ENCODE assay signal across 22 cellular contexts in the genomic region with DNA sequence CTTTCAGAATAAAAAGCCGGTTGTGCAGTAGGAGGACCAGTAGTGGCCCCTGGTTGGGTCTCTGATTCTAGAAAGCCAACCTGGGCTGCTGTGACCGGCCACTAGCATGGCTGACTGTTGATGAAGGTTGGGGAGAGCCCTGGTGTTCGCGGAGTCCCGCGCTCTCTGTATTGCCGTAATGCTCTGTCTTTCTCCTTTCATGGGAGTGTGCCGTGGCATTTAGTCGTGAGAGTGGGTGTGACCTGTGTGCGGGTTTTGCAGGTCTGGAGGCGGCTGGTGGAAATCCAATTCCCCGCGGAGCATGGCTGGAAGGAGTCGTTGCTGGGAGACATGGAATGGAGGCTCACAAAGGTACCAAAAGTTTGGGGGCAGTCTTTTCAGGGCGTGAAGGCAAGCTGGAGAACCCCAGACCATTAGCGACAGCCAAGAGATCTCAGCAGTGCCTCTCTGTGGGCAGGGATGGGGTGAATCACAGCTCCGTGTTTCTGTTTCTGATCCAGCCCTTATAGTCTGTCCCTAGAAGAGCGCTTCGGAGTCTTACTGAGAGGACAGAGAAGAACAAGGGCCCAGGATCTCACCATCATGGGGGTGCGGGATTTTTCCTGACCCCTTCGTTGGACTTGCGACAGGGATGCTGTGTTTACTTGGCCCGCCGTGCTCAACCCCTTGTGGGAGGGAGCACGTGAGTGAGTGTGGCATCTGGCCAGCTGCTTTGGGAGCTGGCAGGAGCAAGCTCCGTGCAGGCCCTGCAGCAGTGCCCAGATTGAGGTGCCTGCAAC. TPM values are rescaled to one million over a fixed set of nuclear protein-coding genes. Genes with fewer than 3 reads are reported as not detected.
DNase-seq lines count a peak whose midpoint lies in the region; ATAC-seq, FAIRE-seq and TF ChIP-seq lines count a peak whose summit lies in the region.
"Had no signal": no experiment of that assay in that cellular context is flagged by ENCODE, and none has a peak within 500 bp of the region (broad histone marks: within the 10 kb centered on the region; RNA-seq: fewer than 3 reads in every experiment).

No MANE protein-coding gene starts in this region.

- TF ChIP-seq EP300 in A549 (IDR thresholded peaks at IDR 0.05), result no peak

- H3K27me3 Mint-ChIP-seq in endothelial cell (ENCODE audit: unreplicated experiment), result peaks cover 5% of the 10 kb centered on the region
- H3K27me3 Mint-ChIP-seq: activated B cell treated with CpG ODN at 0.5 μM for 24 hours had no signal

- CTCF ChIA-PET in A549 (lab: Yijun Ruan, JAX) (interaction anchor here (0.7 to 3.0 kb wide), 6 partner anchors 9 to 234 kb away, joined by 3 to 12 read pairs (median 3); a partner anchor contains a TSS), HEK293 (lab: Yijun Ruan, JAX) (interaction anchor here (0.5 to 0.6 kb wide), 2 partner anchors 309 to 1162 kb away, joined by 3 to 4 read pairs; no protein-coding TSS in a partner anchor)

- H3K4me3 ChIP-seq in A549 (no peak overlapping the region), HEK293 (ENCODE audit: low read depth, low read length) (no peak overlapping the region)
- H3K4me3 ChIP-seq: coronary artery, GM23248 had no signal

- no peaks in the 10 kb centered on the region for H3K9me3 ChIP-seq in A549
- no peaks in the 10 kb centered on the region for H3K9me3 ChIP-seq in HEK293 (ENCODE audit: control insufficient read depth, insufficient read depth, low read depth, low read length)

- peaks cover 49% of the 10 kb centered on the region for H3K36me3 Mint-ChIP-seq in endothelial cell (ENCODE audit: low read depth, unreplicated experiment)

- no peak for TF ChIP-seq RAD21 in A549 (conservative IDR thresholded peaks at IDR 0.05 in 1 of 2, IDR thresholded peaks at IDR 0.05 in 1 of 2)

- ATAC-seq in A549, result peak; percentile 42 to 56; a peak in 5 of 6 replicates
- ATAC-seq in GM19463 (IDR thresholded peaks at IDR 0.05; ENCODE audit: unreplicated experiment), result no peak
- no peak for ATAC-seq in HG03342 (IDR thresholded peaks at IDR 0.05; ENCODE audit: unreplicated experiment)
- ATAC-seq: left colon had no signal

- TF ChIP-seq POLR2A in A549 (IDR thresholded peaks at IDR 0.05; ENCODE audit: low read length), result no peak

- peak overlapping the region; percentile 14 for H3K4me3 Mint-ChIP-seq in endothelial cell (ENCODE audit: unreplicated experiment)
- H3K4me3 Mint-ChIP-seq: activated B cell treated with CpG ODN at 0.5 μM for 24 hours had no signal

- H3K36me3 ChIP-seq in HEK293 (ENCODE audit: control insufficient read depth in 2 of 2, insufficient read depth in 1 of 2, low read length in 2 of 2), result peaks cover 12 to 77% of the 10 kb centered on the region in 2 experiments

- H3K27ac Mint-ChIP-seq in endothelial cell (ENCODE audit: unreplicated experiment), result no peak overlapping the region
- H3K27ac Mint-ChIP-seq: activated B cell treated with CpG ODN at 0.5 μM for 24 hours had no signal

- WGBS in A549 (ENCODE audit: missing lambda C conversion rate), result 89% methylated on average over 26 of the region's 26 CpGs

- FAIRE-seq in A549 (lab: Jason Lieb, UNC), result no peak
- FAIRE-seq: frontal cortex, GM18507 had no signal

- H3K27ac ChIP-seq in A549 (no peak overlapping the region), HEK293 (ENCODE audit: extremely low read depth, low read depth, low read length) (no peak overlapping the region)
- H3K27ac ChIP-seq: coronary artery, GM23248 had no signal

- H3K4me2 ChIP-seq in A549, result no peak overlapping the region

- POLR2A ChIA-PET in A549 (lab: Yijun Ruan, JAX) (interaction anchor here (0.6 kb wide), 1 partner anchor 11 kb away, joined by 7 read pairs; no protein-coding TSS in a partner anchor), HEK293 (lab: Yijun Ruan, JAX) (no interaction called here)

- TF ChIP-seq CTCF in A549 (IDR thresholded peaks at IDR 0.05), result no peak
- TF ChIP-seq CTCF in HEK293 (tag by site-specific recombination; IDR thresholded peaks at IDR 0.05), result no peak
- TF ChIP-seq CTCF in endothelial cell (IDR thresholded peaks at IDR 0.05; ENCODE audit: unreplicated experiment), result no peak

- H3K4me1 ChIP-seq in A549 (no peaks in the 10 kb centered on the region), HEK293 (ENCODE audit: control insufficient read depth, insufficient read depth, low read length) (no peaks in the 10 kb centered on the region)

- H3K4me1 Mint-ChIP-seq in endothelial cell (ENCODE audit: unreplicated experiment), result no peaks in the 10 kb centered on the region
- H3K4me1 Mint-ChIP-seq: activated B cell treated with CpG ODN at 0.5 μM for 24 hours had no signal

- no peaks in the 10 kb centered on the region for H3K9me3 Mint-ChIP-seq in endothelial cell (ENCODE audit: unreplicated experiment)
- H3K9me3 Mint-ChIP-seq: activated B cell treated with CpG ODN at 0.5 μM for 24 hours had no signal

- no peak for DNase-seq in A549 (ENCODE audit: low read depth in 1 of 2, low spot score in 1 of 2)
- no peak for DNase-seq in endothelial cell (ENCODE audit: low spot score)
- DNase-seq in mesenteric fat pad (ENCODE audit: low spot score), result peak; percentile 84
- no peak for DNase-seq in germinal center (ENCODE audit: low spot score)
- DNase-seq: activated B cell treated with CpG ODN at 0.5 μM for 24 hours; activated naive CD4-positive, alpha-beta T cell treated with anti-CD3 and anti-CD28 coated beads, Interleukin-2, amount 50 U/mL, for 16 hours; AML-193; COR-L47; EL; GM23248; NCI-H1694; NCI-H446; SHP77 treated with DMSO at 0.1 percent for 48 hours; stimulated activated CD4-positive, alpha-beta T cell treated with anti-CD3 and anti-CD28 coated beads, Interleukin-2, amount 100 ng/mL, for 48 hours; T-helper 2 cell had no signal

TF ChIP-seq in A549, 52 proteins besides CTCF, POLR2A, EP300 and RAD21 (continues in another document):
- TF ChIP-seq MAZ (IDR thresholded peaks at IDR 0.05; ENCODE audit: borderline replicate concordance, low read depth, low read length) (no peak), HDAC2 (IDR thresholded peaks at IDR 0.05) (no peak), RNF2 (IDR thresholded peaks at IDR 0.05; ENCODE audit: borderline replicate concordance, low read depth) (no peak), TP53 (CRISPR knock-in tag; IDR thresholded peaks at IDR 0.05) (no peak), RFX5 (IDR thresholded peaks at IDR 0.05) (no peak), CHD2 (IDR thresholded peaks at IDR 0.05; ENCODE audit: low read length, partially characterized antibody) (no peak), ZC3H11A (IDR thresholded peaks at IDR 0.05) (no peak), EHMT2 (IDR thresholded peaks at IDR 0.05; ENCODE audit: low read depth) (no peak), TFCP2L1 (CRISPR knock-in tag; IDR thresholded peaks at IDR 0.05) (no peak)
- TF ChIP-seq, protein P1, sequence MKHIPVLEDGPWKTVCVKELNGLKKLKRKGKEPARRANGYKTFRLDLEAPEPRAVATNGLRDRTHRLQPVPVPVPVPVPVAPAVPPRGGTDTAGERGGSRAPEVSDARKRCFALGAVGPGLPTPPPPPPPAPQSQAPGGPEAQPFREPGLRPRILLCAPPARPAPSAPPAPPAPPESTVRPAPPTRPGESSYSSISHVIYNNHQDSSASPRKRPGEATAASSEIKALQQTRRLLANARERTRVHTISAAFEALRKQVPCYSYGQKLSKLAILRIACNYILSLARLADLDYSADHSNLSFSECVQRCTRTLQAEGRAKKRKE (CRISPR knock-in tag; IDR thresholded peaks at IDR 0.05; ENCODE audit: low read depth), result no peak
- TF ChIP-seq, protein P2, sequence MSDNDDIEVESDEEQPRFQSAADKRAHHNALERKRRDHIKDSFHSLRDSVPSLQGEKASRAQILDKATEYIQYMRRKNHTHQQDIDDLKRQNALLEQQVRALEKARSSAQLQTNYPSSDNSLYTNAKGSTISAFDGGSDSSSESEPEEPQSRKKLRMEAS (IDR thresholded peaks at IDR 0.05), result no peak
- TF ChIP-seq, protein P3, sequence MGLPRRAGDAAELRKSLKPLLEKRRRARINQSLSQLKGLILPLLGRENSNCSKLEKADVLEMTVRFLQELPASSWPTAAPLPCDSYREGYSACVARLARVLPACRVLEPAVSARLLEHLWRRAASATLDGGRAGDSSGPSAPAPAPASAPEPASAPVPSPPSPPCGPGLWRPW (IDR thresholded peaks at IDR 0.05), result no peak

TF ChIP-seq in HEK293, 187 proteins besides CTCF, POLR2A, EP300 and RAD21:
- peak; percentile 32; the same call in 1 of the 2 replicates for TF ChIP-seq ZFHX2 (tag by site-specific recombination; conservative IDR thresholded peaks at IDR 0.05)
- TF ChIP-seq, protein P4, sequence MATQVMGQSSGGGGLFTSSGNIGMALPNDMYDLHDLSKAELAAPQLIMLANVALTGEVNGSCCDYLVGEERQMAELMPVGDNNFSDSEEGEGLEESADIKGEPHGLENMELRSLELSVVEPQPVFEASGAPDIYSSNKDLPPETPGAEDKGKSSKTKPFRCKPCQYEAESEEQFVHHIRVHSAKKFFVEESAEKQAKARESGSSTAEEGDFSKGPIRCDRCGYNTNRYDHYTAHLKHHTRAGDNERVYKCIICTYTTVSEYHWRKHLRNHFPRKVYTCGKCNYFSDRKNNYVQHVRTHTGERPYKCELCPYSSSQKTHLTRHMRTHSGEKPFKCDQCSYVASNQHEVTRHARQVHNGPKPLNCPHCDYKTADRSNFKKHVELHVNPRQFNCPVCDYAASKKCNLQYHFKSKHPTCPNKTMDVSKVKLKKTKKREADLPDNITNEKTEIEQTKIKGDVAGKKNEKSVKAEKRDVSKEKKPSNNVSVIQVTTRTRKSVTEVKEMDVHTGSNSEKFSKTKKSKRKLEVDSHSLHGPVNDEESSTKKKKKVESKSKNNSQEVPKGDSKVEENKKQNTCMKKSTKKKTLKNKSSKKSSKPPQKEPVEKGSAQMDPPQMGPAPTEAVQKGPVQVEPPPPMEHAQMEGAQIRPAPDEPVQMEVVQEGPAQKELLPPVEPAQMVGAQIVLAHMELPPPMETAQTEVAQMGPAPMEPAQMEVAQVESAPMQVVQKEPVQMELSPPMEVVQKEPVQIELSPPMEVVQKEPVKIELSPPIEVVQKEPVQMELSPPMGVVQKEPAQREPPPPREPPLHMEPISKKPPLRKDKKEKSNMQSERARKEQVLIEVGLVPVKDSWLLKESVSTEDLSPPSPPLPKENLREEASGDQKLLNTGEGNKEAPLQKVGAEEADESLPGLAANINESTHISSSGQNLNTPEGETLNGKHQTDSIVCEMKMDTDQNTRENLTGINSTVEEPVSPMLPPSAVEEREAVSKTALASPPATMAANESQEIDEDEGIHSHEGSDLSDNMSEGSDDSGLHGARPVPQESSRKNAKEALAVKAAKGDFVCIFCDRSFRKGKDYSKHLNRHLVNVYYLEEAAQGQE (tag by site-specific recombination; IDR thresholded peaks at IDR 0.05), result no peak

RNA-seq across cellular contexts. Expression of a gene that starts 56.5 kb away (rescaled TPM):
- polyA plus RNA-seq in A549 (2011; rRNA removed), result 127 and 182 TPM in 2 replicates
- polyA plus RNA-seq in A549 (2012; cell fraction: cytosol; rRNA removed), result 64.8 and 76.2 TPM in 2 replicates
- polyA plus RNA-seq in A549 (2012; cell fraction: nucleus; rRNA removed), result 268 and 329 TPM in 2 replicates
- polyA plus RNA-seq in A549 (2017; fragmentation: RNase III; extraction: RNeasy Plus Mini Kit Qiagen cat#74134 plus additional on column Dnase treatment), result 55.6 to 61.6 TPM (median 59.1 TPM) in 3 replicates
- polyA minus RNA-seq in A549 (2011; rRNA and poly(A)+ RNA removed), result 331 and 462 TPM in 2 replicates
- 110 TPM for total RNA-seq in endothelial cell (ENCODE audit: unreplicated experiment)
- 168 TPM for total RNA-seq in mesenteric fat pad

Comparison
In these comparisons a context has a peak if more than half of its experiments do, and no peak if none do; other contexts are left out.
1. ATAC-seq: peak in A549 (2 of 2); none in GM19463 (single experiment) and HG03342 (single experiment).